2 cellular contexts compared by ENCODE assay signal in the genomic region with DNA sequence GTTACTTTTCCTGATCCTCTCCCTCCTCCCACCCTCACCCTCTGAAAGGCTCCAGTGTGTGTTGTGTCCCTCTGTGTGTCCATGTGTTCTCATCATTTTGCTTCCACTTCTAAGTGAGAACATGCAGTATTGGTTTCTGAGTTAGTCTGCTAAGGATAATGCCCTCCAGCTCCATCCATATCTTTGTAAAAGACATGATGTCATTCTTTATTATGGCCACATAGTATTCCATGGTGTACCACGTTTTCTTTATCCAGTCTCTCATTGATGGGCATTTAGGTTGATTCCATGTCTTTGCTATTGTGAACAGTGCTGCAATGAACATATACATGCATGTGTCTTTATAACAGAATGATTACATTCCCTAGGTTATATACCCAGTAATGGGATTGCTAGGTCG.
TF ChIP-seq lines count a peak whose summit lies in the region.

No MANE protein-coding gene starts in this region.

TF ChIP-seq in A549, 52 proteins besides CTCF, POLR2A, EP300 and RAD21:
- TF ChIP-seq JUN (IDR thresholded peaks at IDR 0.05), result no peak
- no peak for TF ChIP-seq KDM1A (IDR thresholded peaks at IDR 0.05; ENCODE audit: low read depth)
- TF ChIP-seq MAFK (IDR thresholded peaks at IDR 0.05; ENCODE audit: partially characterized antibody), result no peak
- TF ChIP-seq CEBPB (IDR thresholded peaks at IDR 0.05), result no peak
- TF ChIP-seq HDAC2 (IDR thresholded peaks at IDR 0.05), result no peak
- no peak for TF ChIP-seq ZFP36 (IDR thresholded peaks at IDR 0.05; ENCODE audit: borderline replicate concordance, partially characterized antibody)
- no peak for TF ChIP-seq CHD4 (IDR thresholded peaks at IDR 0.05; ENCODE audit: borderline replicate concordance)
- TF ChIP-seq RNF2 (IDR thresholded peaks at IDR 0.05; ENCODE audit: borderline replicate concordance, low read depth), result no peak
- no peak for TF ChIP-seq SMC3 (IDR thresholded peaks at IDR 0.05)
- TF ChIP-seq HOXB13 (CRISPR knock-in tag; IDR thresholded peaks at IDR 0.05; ENCODE audit: low read depth), result no peak
- no peak for TF ChIP-seq ZSCAN20 (CRISPR knock-in tag; IDR thresholded peaks at IDR 0.05)
TF ChIP-seq in A549: peak in this region for 0.

TF ChIP-seq in SK-N-SH, 30 proteins besides CTCF, POLR2A, EP300 and RAD21:
- no peak for TF ChIP-seq TCF12 (IDR thresholded peaks at IDR 0.05)
- TF ChIP-seq RFX5 (IDR thresholded peaks at IDR 0.05; ENCODE audit: low read length), result no peak
- TF ChIP-seq SMC3 (IDR thresholded peaks at IDR 0.05; ENCODE audit: low read depth, low read length), result no peak
- TF ChIP-seq EZH2phosphoT487 (IDR thresholded peaks at IDR 0.05; ENCODE audit: borderline replicate concordance, low read depth), result no peak
- no peak for TF ChIP-seq POLR2AphosphoS5 (IDR thresholded peaks at IDR 0.05; ENCODE audit: low read depth, low read length)
- TF ChIP-seq SIN3A (IDR thresholded peaks at IDR 0.05; ENCODE audit: borderline replicate concordance, low read depth, low read length), result no peak
- TF ChIP-seq, protein P1, sequence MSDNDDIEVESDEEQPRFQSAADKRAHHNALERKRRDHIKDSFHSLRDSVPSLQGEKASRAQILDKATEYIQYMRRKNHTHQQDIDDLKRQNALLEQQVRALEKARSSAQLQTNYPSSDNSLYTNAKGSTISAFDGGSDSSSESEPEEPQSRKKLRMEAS (IDR thresholded peaks at IDR 0.05; ENCODE audit: low read depth), result no peak
TF ChIP-seq in SK-N-SH: peak in this region for 0.
